8 cellular contexts compared by ENCODE assay signal in genomic region chr2:112584891-112585250, GRCh38. TPM values are rescaled to one million over a fixed set of nuclear protein-coding genes. Genes with fewer than 3 reads are reported as not detected.
DNase-seq lines count a peak whose midpoint lies in the region; ATAC-seq and TF ChIP-seq lines count a peak whose summit lies in the region.

No MANE protein-coding gene starts in this region.

- peak overlapping the region; percentile 91 for H3K4me3 Mint-ChIP-seq in activated T-helper 17 cell treated with anti-CD3 and anti-CD28 coated beads, Interleukin-2, amount 50 U/mL, for 72 hours

- H3K4me1 ChIP-seq in iPS DF 6.9 (ENCODE audit: control insufficient read depth, insufficient read depth, low read length) (no peaks in the 10 kb centered on the region), spleen (peaks cover 9 to 54% (median 31%) of the 10 kb centered on the region in 6 donors)

- TF ChIP-seq POLR2A in spleen (IDR thresholded peaks at IDR 0.05) = no peak

- H3K9me3 Mint-ChIP-seq in activated T-helper 17 cell treated with anti-CD3 and anti-CD28 coated beads, Interleukin-2, amount 50 U/mL, for 72 hours = peaks cover 3% of the 10 kb centered on the region

- no peaks in the 10 kb centered on the region for H3K27me3 Mint-ChIP-seq in activated T-helper 17 cell treated with anti-CD3 and anti-CD28 coated beads, Interleukin-2, amount 50 U/mL, for 72 hours

- H3K27ac Mint-ChIP-seq in activated T-helper 17 cell treated with anti-CD3 and anti-CD28 coated beads, Interleukin-2, amount 50 U/mL, for 72 hours = peak overlapping the region; percentile 99

- H3K4me1 Mint-ChIP-seq in activated T-helper 17 cell treated with anti-CD3 and anti-CD28 coated beads, Interleukin-2, amount 50 U/mL, for 72 hours = peaks cover 19% of the 10 kb centered on the region

- no peaks in the 10 kb centered on the region for H3K27me3 ChIP-seq in iPS DF 6.9 (ENCODE audit: control insufficient read depth, insufficient read depth, low read length)
- H3K27me3 ChIP-seq in spleen (replicated peaks in 1 of 7) = no peaks in the 10 kb centered on the region

- no peak for ATAC-seq in activated T-helper 17 cell treated with anti-CD3 and anti-CD28 coated beads, Interleukin-2, amount 50 U/mL, for 72 hours (replicated peaks)
- ATAC-seq in HG02981 (IDR thresholded peaks at IDR 0.05; ENCODE audit: unreplicated experiment) = no peak
- ATAC-seq in HG02610 (IDR thresholded peaks at IDR 0.05; ENCODE audit: unreplicated experiment) = no peak

- H3K9me3 ChIP-seq in iPS DF 6.9 (ENCODE audit: control insufficient read depth, insufficient read depth, low read length) (no peaks in the 10 kb centered on the region), spleen (no peaks in the 10 kb centered on the region)

- H3K4me3 ChIP-seq in HFF-Myc (replicated peaks; ENCODE audit: low read depth, low read length) (peak overlapping the region; percentile 69), iPS DF 6.9 (ENCODE audit: low read length) (peak overlapping the region; percentile 87; the same call in 1 of the 2 replicates), spleen (peak overlapping the region; percentile 38 to 85 (median 56))

- WGBS in iPS DF 6.9 (ENCODE audit: insufficient coverage, insufficient read length) = no CpG with 5 or more reads among the region's 3 CpGs
- 61 to 64% (median 64%) methylated on average over 3 of the region's 3 CpGs for WGBS in spleen, 5 donors

- DNase-seq in HFF-Myc (ENCODE audit: extremely low read depth, low read depth) (no peak), iPS DF 6.9 (ENCODE audit: low read depth, low spot score) (no peak), spleen (no peak), LoVo (ENCODE audit: low spot score) (no peak), kidney glomerular epithelial cell (lab: John Stamatoyannopoulos, UW) (no peak)

- H3K36me3 Mint-ChIP-seq in activated T-helper 17 cell treated with anti-CD3 and anti-CD28 coated beads, Interleukin-2, amount 50 U/mL, for 72 hours (ENCODE audit: low read depth) = peaks cover 39% of the 10 kb centered on the region

- H3K36me3 ChIP-seq in iPS DF 6.9 (ENCODE audit: control insufficient read depth, insufficient read depth, low read length) (peaks cover 5% of the 10 kb centered on the region), spleen (peaks cover 0 to 39% (median 9%) of the 10 kb centered on the region in 6 donors)

- intact Hi-C loops in spleen (cut with DNase I; ENCODE audit: low total_unique reads) = loop anchor here (10.0 kb wide), 1 partner anchor 100 kb away; the partner anchor contains the start of gene TTL

- no peak for TF ChIP-seq CTCF in HFF-Myc (IDR thresholded peaks at IDR 0.05; ENCODE audit: low read depth, low read length, missing control alignments)
- no peak for TF ChIP-seq CTCF in spleen (IDR thresholded peaks at IDR 0.05 in 8 of 11, conservative IDR thresholded peaks at IDR 0.05 in 3 of 11)

- H3K27ac ChIP-seq in iPS DF 6.9 (ENCODE audit: low read length) = no peak overlapping the region
- peak overlapping the region; percentile 90 to 97 (median 96) for H3K27ac ChIP-seq in spleen

RNA-seq across cellular contexts. Expression of gene CHCHD5, which starts 0.5 kb away (rescaled TPM):
- 10 to 100 TPM; 25.2 to 28.9 TPM for total RNA-seq in activated T-helper 17 cell treated with anti-CD3 and anti-CD28 coated beads, Interleukin-2, amount 50 U/mL, for 72 hours
- total RNA-seq in spleen = 10 to 100 TPM; 11.9 to 22.4 (median 16.1) TPM
- polyA plus RNA-seq in spleen = 10 to 100 TPM; 21.5 to 34.8 (median 31.9) TPM

RNA-seq across cellular contexts. Expression of gene POLR1B, which starts 42.6 kb away (rescaled TPM):
- 10 to 100 TPM; 30.6 to 59.2 TPM for total RNA-seq in activated T-helper 17 cell treated with anti-CD3 and anti-CD28 coated beads, Interleukin-2, amount 50 U/mL, for 72 hours
- total RNA-seq in spleen = 10 to 100 TPM; 17.4 to 31.8 (median 19.4) TPM
- 1 to 10 TPM; 4.9 to 9.1 (median 7.2) TPM for polyA plus RNA-seq in spleen
